ENCODE assay signal across 7 cellular contexts in the genomic region with DNA sequence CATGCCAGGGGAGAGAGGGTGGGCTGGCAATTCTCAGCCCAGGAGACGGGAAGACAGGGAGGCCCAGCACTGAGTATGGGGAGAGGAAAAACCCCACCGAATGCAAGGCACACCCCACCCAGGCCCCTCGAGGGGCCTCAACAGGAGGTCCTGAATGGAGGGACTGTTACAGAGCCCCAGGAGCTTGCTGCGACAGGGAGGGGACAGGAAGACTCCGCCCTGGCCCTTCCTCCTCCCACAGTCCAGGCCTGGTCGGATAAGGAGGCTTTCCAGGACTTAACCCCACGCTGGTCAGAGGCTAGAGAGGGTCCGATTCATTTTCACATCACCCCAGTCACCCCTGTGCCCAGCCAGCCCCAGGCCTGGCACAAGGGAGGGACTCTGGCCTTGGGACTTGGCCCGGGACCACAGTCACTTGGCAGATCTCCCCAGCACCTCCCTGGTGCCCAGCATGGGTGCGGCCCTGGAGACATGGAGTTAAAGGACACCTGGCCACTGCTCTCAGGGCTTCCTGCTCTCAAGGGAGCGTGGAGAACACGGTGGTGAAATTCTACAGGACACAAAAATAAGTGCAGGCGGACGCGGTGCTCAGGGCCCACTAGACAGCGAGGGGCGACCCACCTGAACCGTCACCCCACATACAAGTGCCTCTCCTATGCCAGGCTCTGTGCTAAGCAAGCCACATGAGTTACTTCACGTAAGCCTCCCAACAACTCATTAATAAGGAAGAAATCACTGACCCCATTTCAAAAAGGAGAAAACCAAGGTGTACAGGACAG. TPM values are rescaled to one million over a fixed set of nuclear protein-coding genes. Genes with fewer than 3 reads are reported as not detected.
DNase-seq lines count a peak whose midpoint lies in the region; ATAC-seq and TF ChIP-seq lines count a peak whose summit lies in the region.

No MANE protein-coding gene starts in this region.

- POLR2A ChIA-PET in HCT116 (lab: Charles Lee) (interaction anchor here (1.0 to 3.4 kb wide), 3 partner anchors 10 to 17 kb away, joined by 3 to 12 read pairs (median 4); no protein-coding TSS in a partner anchor), T-cell (lab: Charles Lee) (no interaction called here)

- no peaks in the 10 kb centered on the region for H4K20me1 ChIP-seq in HCT116 (ENCODE audit: insufficient read depth)

- no peaks in the 10 kb centered on the region for H3K27me3 Mint-ChIP-seq in T-cell

- peaks cover 4% of the 10 kb centered on the region for H3K36me3 Mint-ChIP-seq in T-cell

- peak overlapping the region; percentile 66 to 75 for H3K27ac Mint-ChIP-seq in T-cell

- TF ChIP-seq RAD21 in HCT116 (IDR thresholded peaks at IDR 0.05; ENCODE audit: low read depth), result no peak

- H3K79me2 ChIP-seq in HCT116 (ENCODE audit: insufficient read depth, low read length), result peaks cover 65% of the 10 kb centered on the region

- H3K4me2 ChIP-seq in HCT116 (ENCODE audit: low read length), result peak overlapping the region; percentile 98

- no peak for TF ChIP-seq CTCF in HCT116 (IDR thresholded peaks at IDR 0.05 in 2 of 3, conservative IDR thresholded peaks at IDR 0.05 in 1 of 3; ENCODE audit: borderline replicate concordance in 1 of 3, insufficient read depth in 1 of 3, low read depth in 2 of 3, low read length in 2 of 3)

- no peaks in the 10 kb centered on the region for H3K36me3 ChIP-seq in HCT116 (ENCODE audit: control insufficient read depth in 1 of 2, insufficient read depth in 2 of 2, low read length in 2 of 2)
- no peaks in the 10 kb centered on the region for H3K36me3 ChIP-seq in neuron (ENCODE audit: insufficient read depth, low read length)

- peaks cover 22 to 35% (median 32%) of the 10 kb centered on the region in 3 donors for H3K4me1 Mint-ChIP-seq in T-cell

- DNase-seq in HCT116 (ENCODE audit: low read depth, low spot score) (no peak), T-cell (no peak), fibroblast of gingiva (ENCODE audit: low read depth) (peak; percentile 73), putamen (ENCODE audit: low spot score) (no peak), SIG-M5 (lab: John Stamatoyannopoulos, UW) (no peak), DMS153 (lab: John Stamatoyannopoulos, UW) (no peak)

- peak overlapping the region; percentile 57 to 83 (median 66) for H3K4me3 Mint-ChIP-seq in T-cell

- H3K9me2 ChIP-seq in HCT116 (ENCODE audit: insufficient read depth), result no peaks in the 10 kb centered on the region

- H3K4me1 ChIP-seq in HCT116 (ENCODE audit: control insufficient read depth in 1 of 2, insufficient read depth in 2 of 2, low read length in 2 of 2) (peaks cover 67 to 82% of the 10 kb centered on the region in 2 experiments), neuron (ENCODE audit: insufficient read depth, low read length) (peaks cover 32% of the 10 kb centered on the region)

- H3K27me3 ChIP-seq in HCT116 (ENCODE audit: insufficient read depth, low read length) (no peaks in the 10 kb centered on the region), neuron (ENCODE audit: insufficient read depth, low read length) (no peaks in the 10 kb centered on the region)

- TF ChIP-seq POLR2A in HCT116 (IDR thresholded peaks at IDR 0.05; ENCODE audit: borderline replicate concordance, extremely low read depth, insufficient read depth, insufficient read length), result no peak

- peak overlapping the region; percentile 97 for H3K27ac ChIP-seq in HCT116 (ENCODE audit: low read depth, low read length)

- no peak overlapping the region for H2AFZ ChIP-seq in HCT116 (ENCODE audit: low read depth, low read length, poor library complexity, severe bottlenecking)
- no peak overlapping the region for H2AFZ ChIP-seq in neuron (ENCODE audit: low read depth, low read length)

- CTCF ChIA-PET in HCT116 (lab: Charles Lee), result interaction anchor here (0.8 to 1.0 kb wide), 3 partner anchors 12 to 168 kb away, joined by 3 to 5 read pairs (median 4); a partner anchor contains a TSS
- CTCF ChIA-PET in T-cell (lab: Charles Lee), result no interaction called here

- intact Hi-C loops in HCT116 (cut with micrococcal nuclease), result no loop called here

- H3K4me3 ChIP-seq in HCT116 (replicated peaks in 1 of 2; ENCODE audit: low read depth in 1 of 2, low read length in 2 of 2) (peak overlapping the region; percentile 87 to 96), neuron (ENCODE audit: low read length) (peak overlapping the region; percentile 75)

- RAD21 ChIA-PET in HCT116 (lab: Charles Lee; ENCODE audit: low non-redundant PET in 1 of 2, low total read pairs in 2 of 2, uncharacterized antibody in 2 of 2, unreplicated experiment in 2 of 2), result no interaction called here

- ATAC-seq in HCT116 (peak; percentile 60), T-cell (replicated peaks in 1 of 4) (no peak)

- H3K9me3 ChIP-seq in HCT116 (ENCODE audit: control insufficient read depth in 1 of 2, insufficient read depth in 1 of 2, low read depth in 1 of 2, low read length in 2 of 2) (no peaks in the 10 kb centered on the region), neuron (ENCODE audit: low read length) (no peaks in the 10 kb centered on the region)

- H3K9me3 Mint-ChIP-seq in T-cell, result no peaks in the 10 kb centered on the region

- H3K9ac ChIP-seq in HCT116 (ENCODE audit: low read length), result peak overlapping the region; percentile 98

- TSS peak; percentile 87 for BruUV-seq in HCT116 (replicated peaks; lab: Mats Ljungman, UMichigan)

TF ChIP-seq in HCT116, 20 proteins besides CTCF, POLR2A, EP300 and RAD21:
- TF ChIP-seq EZH2 (IDR thresholded peaks at IDR 0.05), result no peak
- no peak for TF ChIP-seq YY1 (IDR thresholded peaks at IDR 0.05; ENCODE audit: extremely low read depth, insufficient replicate concordance, low read depth, low read length)
- no peak for TF ChIP-seq EGR1 (IDR thresholded peaks at IDR 0.05; ENCODE audit: low read depth)
- peak; percentile 66 for TF ChIP-seq POLR2AphosphoS5 (IDR thresholded peaks at IDR 0.05; ENCODE audit: low read depth, low read length)
- TF ChIP-seq, protein P1, sequence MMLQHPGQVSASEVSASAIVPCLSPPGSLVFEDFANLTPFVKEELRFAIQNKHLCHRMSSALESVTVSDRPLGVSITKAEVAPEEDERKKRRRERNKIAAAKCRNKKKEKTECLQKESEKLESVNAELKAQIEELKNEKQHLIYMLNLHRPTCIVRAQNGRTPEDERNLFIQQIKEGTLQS (IDR thresholded peaks at IDR 0.05), result no peak
- no peak for TF ChIP-seq SP1 (IDR thresholded peaks at IDR 0.05; ENCODE audit: low read depth)
- no peak for TF ChIP-seq SIN3A (IDR thresholded peaks at IDR 0.05; ENCODE audit: low read depth)
- no peak for TF ChIP-seq CBX3 (IDR thresholded peaks at IDR 0.05; ENCODE audit: low read depth)

RNA-seq across cellular contexts. Expression of a gene that starts 44.8 kb away (rescaled TPM):
- total RNA-seq in HCT116 (2021; ENCODE audit: unreplicated experiment) (40.6 TPM), T-cell (10 to 100 TPM in 4 of 5 donors, 1 to 10 TPM in 1; 3.8 to 18.2 (median 17.3) TPM)
- polyA plus RNA-seq in HCT116 (2012), result 31.8 and 33.3 TPM in 2 replicates
